Comparison of ENCODE assay signal across 29 cellular contexts in genomic region chr3:57937092-57937491, GRCh38.
"Had no signal": no experiment of that assay in that cellular context is flagged by ENCODE, and none has a peak within 500 bp of the region (broad histone marks: within the 10 kb centered on the region; RNA-seq: fewer than 3 reads in every experiment).

No MANE protein-coding gene starts in this region.

- H3K27me3 Mint-ChIP-seq: activated CD4-positive, alpha-beta memory T cell treated with anti-CD3 and anti-CD28 coated beads for 36 hours; activated CD4-positive, alpha-beta T cell treated with anti-CD3 and anti-CD28 coated beads for 36 hours; activated CD4-positive, alpha-beta T cell treated with anti-CD3 and anti-CD28 coated beads, Interleukin-2, amount 10 ng/mL, durations not matched to agents 24 days and 14 days; activated CD8-positive, alpha-beta memory T cell treated with anti-CD3 and anti-CD28 coated beads, Interleukin-2, amount 10 ng/mL, durations not matched to agents 7 days and 5 days; activated naive CD8-positive, alpha-beta T cell; central memory CD8-positive, alpha-beta T cell; effector memory CD8-positive, alpha-beta T cell had no signal

- H3K9me3 ChIP-seq: esophagus muscularis mucosa, gastroesophageal sphincter had no signal

- H3K4me3 ChIP-seq: coronary artery, esophagus muscularis mucosa, gastroesophageal sphincter had no signal

- H3K4me3 Mint-ChIP-seq: activated CD4-positive, alpha-beta memory T cell treated with anti-CD3 and anti-CD28 coated beads for 36 hours; activated CD4-positive, alpha-beta T cell treated with anti-CD3 and anti-CD28 coated beads for 36 hours; activated CD4-positive, alpha-beta T cell treated with anti-CD3 and anti-CD28 coated beads, Interleukin-2, amount 10 ng/mL, durations not matched to agents 24 days and 14 days; activated CD8-positive, alpha-beta memory T cell treated with anti-CD3 and anti-CD28 coated beads, Interleukin-2, amount 10 ng/mL, durations not matched to agents 7 days and 5 days; activated CD8-positive, alpha-beta T cell treated with anti-CD3 and anti-CD28 coated beads, Interleukin-2, amount 10 ng/mL, durations not matched to agents 7 days and 5 days; activated naive CD8-positive, alpha-beta T cell; activated T-helper 1 cell treated with anti-CD3 and anti-CD28 coated beads, Interleukin-12 subunit alpha, Interleukin-12 subunit beta, Interleukin-2, Interleukin-4 antibody, amounts not matched to agents 30 ng/mL and 10 ng/mL and 1 ng/mL, durations not matched to agents 14 hours and 24 hours and 36 hours; central memory CD8-positive, alpha-beta T cell; effector memory CD8-positive, alpha-beta T cell had no signal

- H3K27me3 ChIP-seq: brain microvascular endothelial cell, esophagus muscularis mucosa, foreskin keratinocyte, gastroesophageal sphincter had no signal

- H3K4me1 ChIP-seq: foreskin keratinocyte had no signal

- DNase-seq: activated CD4-positive, alpha-beta memory T cell treated with anti-CD3 and anti-CD28 coated beads for 36 hours; activated CD4-positive, alpha-beta T cell treated with anti-CD3 and anti-CD28 coated beads for 36 hours; activated CD4-positive, alpha-beta T cell treated with anti-CD3 and anti-CD28 coated beads, Interleukin-2, amount 10 ng/mL, durations not matched to agents 24 days and 14 days; activated CD4-positive, CD25-positive, alpha-beta regulatory T cell; activated CD4-positive, CD25-positive, alpha-beta regulatory T cell treated with anti-CD3 and anti-CD28 coated beads, Interleukin-2, amount 50 U/mL, for 72 hours; activated CD8-positive, alpha-beta memory T cell treated with anti-CD3 and anti-CD28 coated beads, Interleukin-2, amount 10 ng/mL, durations not matched to agents 7 days and 5 days; activated CD8-positive, alpha-beta memory T cell treated with anti-CD3 and anti-CD28 coated beads, Interleukin-2, amount 50 U/mL, for 4 hours; activated CD8-positive, alpha-beta T cell treated with anti-CD3 and anti-CD28 coated beads, Interleukin-2, amount 10 ng/mL, durations not matched to agents 7 days and 5 days; activated gamma-delta T cell treated with Interleukin-2 at 50 U/mL for 16 hours; activated naive CD4-positive, alpha-beta T cell treated with anti-CD3 and anti-CD28 coated beads, Interleukin-2, amount 50 U/mL, for 16 hours; activated naive CD4-positive, alpha-beta T cell treated with Interleukin-2 at 50 U/mL for 16 hours; activated T-cell treated with anti-CD3 and anti-CD28 coated beads, Interleukin-2, amount 50 U/mL, for 1 hour; activated T-cell treated with anti-CD3 and anti-CD28 coated beads, Interleukin-2, amount 50 U/mL, for 48 hours; amniotic stem cell; anterior cingulate cortex; brain microvascular endothelial cell; dermis blood vessel endothelial cell; effector CD4-positive, alpha-beta T cell; effector memory CD8-positive, alpha-beta T cell; erythroblast; foreskin keratinocyte; T-helper 2 cell had no signal

- H3K27ac ChIP-seq: brain microvascular endothelial cell, coronary artery, esophagus muscularis mucosa, foreskin keratinocyte had no signal

- H3K9me3 Mint-ChIP-seq: activated CD4-positive, alpha-beta T cell treated with anti-CD3 and anti-CD28 coated beads, Interleukin-2, amount 10 ng/mL, durations not matched to agents 24 days and 14 days; activated T-helper 1 cell treated with anti-CD3 and anti-CD28 coated beads, Interleukin-12 subunit alpha, Interleukin-12 subunit beta, Interleukin-2, Interleukin-4 antibody, amounts not matched to agents 30 ng/mL and 10 ng/mL and 1 ng/mL, durations not matched to agents 14 hours and 24 hours and 36 hours; activated T-helper 2 cell treated with anti-CD3 and anti-CD28 coated beads, Interferon-gamma antibody, Interleukin-2, Interleukin-4, amounts not matched to agents 10 μg/mL and 5 μg/mL and 100 μg/mL, durations not matched to agents 14 hours and 24 hours and 36 hours; effector memory CD8-positive, alpha-beta T cell had no signal

- H3K27ac Mint-ChIP-seq: activated CD4-positive, alpha-beta memory T cell treated with anti-CD3 and anti-CD28 coated beads for 36 hours; activated CD4-positive, alpha-beta T cell treated with anti-CD3 and anti-CD28 coated beads for 36 hours; activated CD4-positive, alpha-beta T cell treated with anti-CD3 and anti-CD28 coated beads, Interleukin-2, amount 10 ng/mL, durations not matched to agents 24 days and 14 days; activated CD8-positive, alpha-beta memory T cell treated with anti-CD3 and anti-CD28 coated beads, Interleukin-2, amount 10 ng/mL, durations not matched to agents 7 days and 5 days; activated CD8-positive, alpha-beta T cell treated with anti-CD3 and anti-CD28 coated beads, Interleukin-2, amount 10 ng/mL, durations not matched to agents 7 days and 5 days; activated naive CD8-positive, alpha-beta T cell; activated T-helper 1 cell treated with anti-CD3 and anti-CD28 coated beads, Interleukin-12 subunit alpha, Interleukin-12 subunit beta, Interleukin-2, Interleukin-4 antibody, amounts not matched to agents 30 ng/mL and 10 ng/mL and 1 ng/mL, durations not matched to agents 14 hours and 24 hours and 36 hours; activated T-helper 2 cell treated with anti-CD3 and anti-CD28 coated beads, Interferon-gamma antibody, Interleukin-2, Interleukin-4, amounts not matched to agents 10 μg/mL and 5 μg/mL and 100 μg/mL, durations not matched to agents 14 hours and 24 hours and 36 hours had no signal

- H3K36me3 ChIP-seq: brain microvascular endothelial cell had no signal

- H3K4me1 Mint-ChIP-seq: activated CD4-positive, alpha-beta T cell treated with anti-CD3 and anti-CD28 coated beads for 36 hours; activated CD4-positive, alpha-beta T cell treated with anti-CD3 and anti-CD28 coated beads, Interleukin-2, amount 10 ng/mL, durations not matched to agents 24 days and 14 days; activated CD8-positive, alpha-beta memory T cell treated with anti-CD3 and anti-CD28 coated beads, Interleukin-2, amount 10 ng/mL, durations not matched to agents 7 days and 5 days; central memory CD8-positive, alpha-beta T cell had no signal
